In the genomic region with DNA sequence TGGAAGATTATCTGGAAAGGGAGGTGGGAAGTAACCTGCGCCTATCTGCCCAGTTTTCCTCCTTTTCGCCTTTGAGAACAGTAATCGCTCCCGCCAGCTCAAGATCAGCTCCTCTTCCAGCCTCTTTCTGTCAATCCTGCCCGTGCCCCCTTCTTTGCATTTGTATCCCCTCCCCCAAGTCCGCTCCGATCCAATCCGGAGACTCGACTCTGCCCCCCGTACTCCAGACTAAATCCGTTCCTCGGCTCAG, we compare ENCODE assay signal across 8 cellular contexts. TPM values are rescaled to one million over a fixed set of nuclear protein-coding genes. Genes with fewer than 3 reads are reported as not detected.
DNase-seq lines count a peak whose midpoint lies in the region; ATAC-seq and TF ChIP-seq lines count a peak whose summit lies in the region.

No MANE protein-coding gene starts in this region.

- DNase-seq in BE2C (no peak), chondrocyte (ENCODE audit: low spot score) (no peak), naive B cell (no peak), posterior cingulate gyrus (no peak), omental fat pad (ENCODE audit: low spot score) (no peak), H4 (ENCODE audit: low spot score) (no peak), AG08395 (ENCODE audit: low spot score) (no peak)

- H3K27me3 Mint-ChIP-seq in chondrocyte (ENCODE audit: low read depth) (no peaks in the 10 kb centered on the region), naive B cell (no peaks in the 10 kb centered on the region)

- ATAC-seq in naive B cell (ENCODE audit: low read depth in 2 of 2) (no peak), omental fat pad (ENCODE audit: low FRiP score) (no peak)

- peaks cover 3% of the 10 kb centered on the region; the same call in 1 of the 2 replicates for H3K4me1 ChIP-seq in BE2C

- no peaks in the 10 kb centered on the region for H3K9me3 ChIP-seq in BE2C

- intact Hi-C loops in posterior cingulate gyrus (cut with DNase I), result no loop called here

- H3K4me3 Mint-ChIP-seq in chondrocyte (ENCODE audit: unreplicated experiment) (peak overlapping the region; percentile 98), naive B cell (peak overlapping the region; percentile 88 to 99 (median 98))

- H3K4me3 ChIP-seq in BE2C (ENCODE audit: low read depth, low read length), result peak overlapping the region; percentile 85

- no peaks in the 10 kb centered on the region for H3K27me3 ChIP-seq in BE2C

- no peaks in the 10 kb centered on the region for H3K9me3 Mint-ChIP-seq in chondrocyte (ENCODE audit: low read depth)
- H3K9me3 Mint-ChIP-seq in naive B cell, result no peaks in the 10 kb centered on the region

- peaks cover 2% of the 10 kb centered on the region for H3K36me3 Mint-ChIP-seq in chondrocyte (ENCODE audit: low read depth)
- peaks cover 7 to 26% of the 10 kb centered on the region in 2 donors for H3K36me3 Mint-ChIP-seq in naive B cell

- H3K36me3 ChIP-seq in BE2C, result no peaks in the 10 kb centered on the region

- no peak for TF ChIP-seq EP300 in Ishikawa (IDR thresholded peaks at IDR 0.05; ENCODE audit: borderline replicate concordance)

- H3K27ac Mint-ChIP-seq in chondrocyte (ENCODE audit: unreplicated experiment) (peak overlapping the region; percentile 99), naive B cell (peak overlapping the region; percentile 97 to 100 (median 100))

- no peak for TF ChIP-seq CTCF in BE2C (IDR thresholded peaks at IDR 0.05; ENCODE audit: low read depth, low read length)
- TF ChIP-seq CTCF in chondrocyte (IDR thresholded peaks at IDR 0.05), result peak; percentile 21
- TF ChIP-seq CTCF in omental fat pad (IDR thresholded peaks at IDR 0.05), result no peak

- no peak for TF ChIP-seq RAD21 in Ishikawa (IDR thresholded peaks at IDR 0.05; ENCODE audit: low read depth)

- H3K4me1 Mint-ChIP-seq in chondrocyte (ENCODE audit: low read depth) (peaks cover 35% of the 10 kb centered on the region), naive B cell (peaks cover 58 to 75% (median 69%) of the 10 kb centered on the region in 3 donors)

TF ChIP-seq in Ishikawa, 13 proteins besides CTCF, POLR2A, EP300 and RAD21:
- TF ChIP-seq ZBTB7A (IDR thresholded peaks at IDR 0.05; ENCODE audit: low read depth), result peak; percentile 15; the same call in 1 of the 2 replicates
- TF ChIP-seq FOXM1 (IDR thresholded peaks at IDR 0.05; ENCODE audit: borderline replicate concordance, low read depth), result no peak
- 0 out of 2 replicates have a peak, but pooled peaks have one; percentile 10 for TF ChIP-seq TAF1 (IDR thresholded peaks at IDR 0.05; ENCODE audit: low read depth)

RNA-seq across cellular contexts. Expression of a gene that starts 0.3 kb away (rescaled TPM):
- polyA plus RNA-seq in BE2C (2012; ENCODE audit: insufficient read depth, insufficient read length, low read depth), result 18.6 TPM
- total RNA-seq in chondrocyte (19.2 to 23.4 TPM (median 23.2 TPM) in 3 replicates), omental fat pad (10 to 100 TPM; 20.0 to 37.0 (median 21.7) TPM)
- 100 to 1,000 TPM; 111 to 167 (median 145) TPM for polyA plus RNA-seq in naive B cell (ENCODE audit: low read depth in 6 of 6)
- total RNA-seq in H4 (2014; rRNA removed; shearing (Covaris generic)), result 15.9 and 18.8 TPM in 2 replicates

RNA-seq across cellular contexts. Expression of a gene that starts 2.4 kb away (rescaled TPM):
- polyA plus RNA-seq in BE2C (2012; ENCODE audit: insufficient read depth, insufficient read length, low read depth), result not detected
- total RNA-seq in chondrocyte (1.4 to 2.6 TPM (median 2.4 TPM) in 3 replicates), omental fat pad (not detected)
- polyA plus RNA-seq in naive B cell (ENCODE audit: low read depth in 6 of 6), result not detected
- 1.1 TPM in 1 of 2 replicates, not detected in the other for total RNA-seq in H4 (2014; rRNA removed; shearing (Covaris generic))

RNA-seq across cellular contexts. Expression of a gene that starts 21.3 kb away (rescaled TPM):
- polyA plus RNA-seq in BE2C (2012; ENCODE audit: insufficient read depth, insufficient read length, low read depth), result 287 TPM
- 74.6 to 83.1 TPM (median 83.0 TPM) in 3 replicates for total RNA-seq in chondrocyte
- 100 to 1,000 TPM in 4 of 6 donors, 10 to 100 TPM in 2; 66.8 to 184 (median 124) TPM for polyA plus RNA-seq in naive B cell (ENCODE audit: low read depth in 6 of 6)
- 100 to 1,000 TPM in 2 of 4 donors, 10 to 100 TPM in 2; 91.6 to 107 (median 101) TPM for total RNA-seq in omental fat pad
- 25.7 and 30.5 TPM in 2 replicates for total RNA-seq in H4 (2014; rRNA removed; shearing (Covaris generic))

RNA-seq across cellular contexts. Expression of a gene that starts 26.7 kb away (rescaled TPM):
- polyA plus RNA-seq in BE2C (2012; ENCODE audit: insufficient read depth, insufficient read length, low read depth), result 73.9 TPM
- total RNA-seq in chondrocyte (34.9 to 64.6 TPM (median 37.0 TPM) in 3 replicates), omental fat pad (10 to 100 TPM; 34.8 to 46.8 (median 41.0) TPM)
- polyA plus RNA-seq in naive B cell (ENCODE audit: low read depth in 6 of 6), result 10 to 100 TPM; 48.3 to 88.8 (median 59.8) TPM
- total RNA-seq in H4 (2014; rRNA removed; shearing (Covaris generic)), result 42.3 and 71.7 TPM in 2 replicates

RNA-seq across cellular contexts. Expression of a gene that starts 27.4 kb away (rescaled TPM):
- polyA plus RNA-seq in BE2C (2012; ENCODE audit: insufficient read depth, insufficient read length, low read depth), result 21.1 TPM
- total RNA-seq in chondrocyte (7.4 to 11.3 TPM (median 10.4 TPM) in 3 replicates), omental fat pad (1 to 10 TPM; 3.2 to 3.8 (median 3.5) TPM)
- 1 to 10 TPM; 1.9 to 5.6 (median 4.7) TPM for polyA plus RNA-seq in naive B cell (ENCODE audit: low read depth in 6 of 6)
- total RNA-seq in H4 (2014; rRNA removed; shearing (Covaris generic)), result 0.21 and 0.39 TPM in 2 replicates
